Comparison of ENCODE assay signal across 8 cellular contexts in genomic region chr1:45246359-45246758, GRCh38. TPM values are rescaled to one million over a fixed set of nuclear protein-coding genes. Genes with fewer than 3 reads are reported as not detected.
A peak's percentile ranks its signal among the peaks of the same experiment; 100 is the strongest.
DNase-seq lines count a peak whose midpoint lies in the region; ATAC-seq and TF ChIP-seq lines count a peak whose summit lies in the region.
"Not testable (repeated sequence)": the region's sequence is repeated elsewhere in the genome, so short reads cannot be mapped to it uniquely, and the experiment has no call there.
"Had no signal": no experiment of that assay in that cellular context is flagged by ENCODE, and none has a peak within 500 bp of the region (broad histone marks: within the 10 kb centered on the region; RNA-seq: fewer than 3 reads in every experiment).

No MANE protein-coding gene starts in this region.

- H3K27me3 Mint-ChIP-seq in T-cell, result peaks cover 4 to 13% of the 10 kb centered on the region in 2 donors
- not testable (repeated sequence) for H3K27me3 Mint-ChIP-seq in activated T-cell treated with anti-CD3 and anti-CD28 coated beads, Interleukin-2, amount 50 U/mL, for 24 hours; activated naive CD4-positive, alpha-beta T cell treated with anti-CD3 and anti-CD28 coated beads, Interleukin-2, amount 50 U/mL, for 24 hours

- not testable (repeated sequence) for H3K4me2 ChIP-seq in mammary epithelial cell (ENCODE audit: insufficient read depth, low read depth, low read length); skeletal muscle satellite cell (ENCODE audit: low read length)

- H3K9me3 ChIP-seq in mammary epithelial cell (replicated peaks; ENCODE audit: insufficient read depth, low read length); skeletal muscle satellite cell (replicated peaks; ENCODE audit: low read length): not testable (repeated sequence)

- H3K27me3 ChIP-seq in mammary epithelial cell (ENCODE audit: insufficient read depth, low read length); skeletal muscle satellite cell (ENCODE audit: control insufficient read depth, insufficient read depth, low read length): not testable (repeated sequence)

- not testable (repeated sequence) for H3K79me2 ChIP-seq in mammary epithelial cell (ENCODE audit: insufficient read depth, low read length)

- H2AFZ ChIP-seq in mammary epithelial cell (ENCODE audit: low read depth, low read length), result peak overlapping the region; percentile 51

- not testable (repeated sequence) for ATAC-seq in T-cell (replicated peaks in 1 of 4)

- not testable (repeated sequence) for H3K4me3 Mint-ChIP-seq in T-cell; activated T-cell treated with anti-CD3 and anti-CD28 coated beads, Interleukin-2, amount 50 U/mL, for 24 hours
- H3K4me3 Mint-ChIP-seq in activated naive CD4-positive, alpha-beta T cell treated with anti-CD3 and anti-CD28 coated beads, Interleukin-2, amount 50 U/mL, for 24 hours, result peak overlapping the region; percentile 62

- H3K4me1 ChIP-seq in mammary epithelial cell (ENCODE audit: insufficient read depth, low read length), result not testable (repeated sequence)
- H3K4me1 ChIP-seq in skeletal muscle satellite cell (ENCODE audit: control insufficient read depth, insufficient read depth, low read length), result peaks cover 32% of the 10 kb centered on the region

- not testable (repeated sequence) for H4K20me1 ChIP-seq in mammary epithelial cell (ENCODE audit: insufficient read depth, low read length)

- dilution Hi-C loops in mammary epithelial cell (cut with HindIII; ENCODE audit: low sequenced_read_pairs), result not testable (repeated sequence)

- DNase-seq in EH (ENCODE audit: low read depth) (peak; percentile 21), fibroblast of pulmonary artery (ENCODE audit: low read depth) (peak; percentile 18)
- DNase-seq in T-cell; activated T-cell treated with anti-CD3 and anti-CD28 coated beads, Interleukin-2, amount 50 U/mL, for 24 hours; mammary epithelial cell: not testable (repeated sequence)

- not testable (repeated sequence) for H3K36me3 ChIP-seq in mammary epithelial cell (ENCODE audit: insufficient read depth, low read length); skeletal muscle satellite cell (ENCODE audit: insufficient read depth, low read length)

- intact Hi-C loops in mammary epithelial cell (cut with micrococcal nuclease), result not testable (repeated sequence)

- CTCF ChIA-PET in T-cell (lab: Charles Lee); mammary epithelial cell (lab: Charles Lee; ENCODE audit: low non-redundant PET): not testable (repeated sequence)

- POLR2A ChIA-PET in T-cell (lab: Charles Lee), result not testable (repeated sequence)

- H3K36me3 Mint-ChIP-seq in T-cell; activated T-cell treated with anti-CD3 and anti-CD28 coated beads, Interleukin-2, amount 50 U/mL, for 24 hours (ENCODE audit: low read depth); activated naive CD4-positive, alpha-beta T cell treated with anti-CD3 and anti-CD28 coated beads, Interleukin-2, amount 50 U/mL, for 24 hours: not testable (repeated sequence)

- not testable (repeated sequence) for H3K9me3 Mint-ChIP-seq in T-cell; activated naive CD4-positive, alpha-beta T cell treated with anti-CD3 and anti-CD28 coated beads, Interleukin-2, amount 50 U/mL, for 24 hours
- H3K9me3 Mint-ChIP-seq in activated T-cell treated with anti-CD3 and anti-CD28 coated beads, Interleukin-2, amount 50 U/mL, for 24 hours, result peaks cover 14% of the 10 kb centered on the region

- not testable (repeated sequence) for H3K4me3 ChIP-seq in mammary epithelial cell (replicated peaks in 1 of 3; ENCODE audit: insufficient read depth in 1 of 3, low read depth in 2 of 3, low read length in 3 of 3); fibroblast of pulmonary artery (replicated peaks; ENCODE audit: low read depth, low read length); skeletal muscle satellite cell (ENCODE audit: low read length)

- peak overlapping the region; percentile 16 to 83 for H3K27ac Mint-ChIP-seq in T-cell
- peak overlapping the region; percentile 86 for H3K27ac Mint-ChIP-seq in activated T-cell treated with anti-CD3 and anti-CD28 coated beads, Interleukin-2, amount 50 U/mL, for 24 hours
- peak overlapping the region; percentile 99 for H3K27ac Mint-ChIP-seq in activated naive CD4-positive, alpha-beta T cell treated with anti-CD3 and anti-CD28 coated beads, Interleukin-2, amount 50 U/mL, for 24 hours

- not testable (repeated sequence) for BruUV-seq in mammary epithelial cell (replicated peaks; lab: Mats Ljungman, UMichigan)

- not testable (repeated sequence) for H3K9ac ChIP-seq in mammary epithelial cell (ENCODE audit: insufficient read depth, low read length)
- H3K9ac ChIP-seq in skeletal muscle satellite cell (ENCODE audit: low read depth, low read length), result peak overlapping the region; percentile 47

- WGBS in mammary epithelial cell (ENCODE audit: low coverage, missing lambda C conversion rate), result 30% methylated on average over 2 of the region's 3 CpGs

- H3K4me1 Mint-ChIP-seq in T-cell, result not testable (repeated sequence)
- H3K4me1 Mint-ChIP-seq in activated T-cell treated with anti-CD3 and anti-CD28 coated beads, Interleukin-2, amount 50 U/mL, for 24 hours (ENCODE audit: low read depth), result peaks cover 22% of the 10 kb centered on the region
- peaks cover 22% of the 10 kb centered on the region for H3K4me1 Mint-ChIP-seq in activated naive CD4-positive, alpha-beta T cell treated with anti-CD3 and anti-CD28 coated beads, Interleukin-2, amount 50 U/mL, for 24 hours

- in situ Hi-C loops in mammary epithelial cell (cut with MboI; ENCODE audit: low sequenced_read_pairs in 2 of 2), result not testable (repeated sequence)

- H3K27ac ChIP-seq in mammary epithelial cell (ENCODE audit: insufficient read depth, low read depth, low read length), result not testable (repeated sequence)

- TF ChIP-seq CTCF in mammary epithelial cell (conservative IDR thresholded peaks at IDR 0.05 in 1 of 2, IDR thresholded peaks at IDR 0.05 in 1 of 2; ENCODE audit: extremely low read depth in 1 of 2, insufficient read depth in 1 of 2, low read depth in 1 of 2, low read length in 2 of 2); fibroblast of pulmonary artery (IDR thresholded peaks at IDR 0.05; ENCODE audit: low read length, missing control alignments): not testable (repeated sequence)

RNA-seq across cellular contexts. Expression of gene ZSWIM5, which starts 40.0 kb away (rescaled TPM):
- total RNA-seq in T-cell (1 to 10 TPM; 1.6 to 4.0 (median 2.0) TPM), mammary epithelial cell (under 1 TPM; 0.07 to 0.50 TPM)
- 0.02 TPM for polyA plus RNA-seq in mammary epithelial cell
- polyA minus RNA-seq in mammary epithelial cell, result not detected
- total RNA-seq in skeletal muscle satellite cell (2012; rRNA removed), result 0.25 and 0.66 TPM in 2 replicates
- total RNA-seq: HT1080 had no signal
